Comparison of ENCODE assay signal across 12 cellular contexts in the genomic region with DNA sequence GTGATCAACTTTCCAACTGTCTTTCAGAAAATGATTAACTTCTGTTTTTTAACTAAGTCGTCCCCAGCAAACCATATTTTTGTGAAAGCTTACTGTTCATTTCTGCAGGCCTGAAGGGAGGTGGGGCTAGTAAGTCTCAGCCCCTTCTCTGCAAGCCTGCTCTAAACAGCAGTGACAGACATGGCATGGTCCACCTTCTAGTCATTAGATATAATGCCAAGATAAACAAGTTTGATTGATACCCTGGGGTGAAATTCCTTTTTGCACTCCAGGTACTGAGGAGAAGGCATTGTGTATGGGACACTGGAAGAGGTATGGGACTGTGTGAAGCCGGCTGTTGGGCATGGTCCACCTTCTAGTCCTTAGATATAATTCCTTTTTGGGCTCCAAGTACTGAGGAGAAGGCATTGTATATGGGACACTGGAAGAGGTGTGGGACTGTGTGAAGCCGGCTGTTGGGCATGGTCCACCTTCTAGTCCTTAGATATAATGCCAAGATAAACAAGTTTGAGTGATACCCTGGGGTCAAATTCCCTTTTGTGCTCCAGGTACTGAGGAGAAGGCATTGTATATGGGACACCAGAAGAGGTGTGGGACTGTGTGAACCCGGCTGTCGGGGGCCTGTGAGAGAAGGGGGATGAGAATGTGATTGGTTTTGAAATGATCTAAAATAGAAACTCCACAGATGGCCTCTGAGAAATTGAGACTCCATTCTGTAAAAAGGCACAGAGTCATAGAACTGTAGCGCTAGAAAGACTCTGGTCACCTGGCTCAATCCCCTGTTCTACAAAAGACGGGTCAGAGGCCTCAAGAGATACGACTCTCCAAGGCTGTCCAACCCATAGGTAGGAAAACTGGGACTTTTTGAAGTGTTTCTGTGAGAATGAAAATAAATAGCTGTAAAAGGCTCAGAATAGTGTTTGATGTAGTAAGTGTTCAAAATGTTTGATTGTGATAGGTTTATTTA. TPM values are rescaled to one million over a fixed set of nuclear protein-coding genes. Genes with fewer than 3 reads are reported as not detected.
DNase-seq lines count a peak whose midpoint lies in the region; ATAC-seq, FAIRE-seq and TF ChIP-seq lines count a peak whose summit lies in the region.
"Had no signal": no experiment of that assay in that cellular context is flagged by ENCODE, and none has a peak within 500 bp of the region (broad histone marks: within the 10 kb centered on the region; RNA-seq: fewer than 3 reads in every experiment).

No MANE protein-coding gene starts in this region.

- peaks cover 2% of the 10 kb centered on the region for H3K9me3 ChIP-seq in small intestine (ENCODE audit: control insufficient read depth, low read depth)

- 23 to 66% (median 39%) methylated on average over 8 of the region's 8 CpGs for WGBS in small intestine, 3 donors

- peak; percentile 85 for ATAC-seq in left colon
- ATAC-seq in HG02571 (IDR thresholded peaks at IDR 0.05; ENCODE audit: unreplicated experiment): no peak

- H3K27ac ChIP-seq in C4-2B (peak overlapping the region; percentile 94), small intestine (ENCODE audit: low read depth in 1 of 2, low read length in 1 of 2) (no peak overlapping the region)

- peaks cover 4 to 5% of the 10 kb centered on the region in 2 donors for H3K4me1 ChIP-seq in small intestine (ENCODE audit: control insufficient read depth in 2 of 2, insufficient read depth in 1 of 2, low read depth in 1 of 2, low read length in 1 of 2)

- DNase-seq in NCI-H2029 treated with DMSO at 0.1 percent for 48 hours (lab: John Stamatoyannopoulos, UW): peak; percentile 7
- peak; percentile 25 to 41 for DNase-seq in left colon
- peak; percentile 70 for DNase-seq in small intestine
- no peak for DNase-seq in OCI-M2 (lab: John Stamatoyannopoulos, UW; ENCODE audit: unreplicated experiment)
- no peak for DNase-seq in amygdala (lab: John Stamatoyannopoulos, UW)
- DNase-seq: DMS79 treated with DMSO at 0.1 percent for 48 hours, NCI-H187 treated with DMSO at 0.1 percent for 48 hours, NCI-H774 had no signal

- no peak for TF ChIP-seq CTCF in C4-2B (conservative IDR thresholded peaks at IDR 0.05)

- FAIRE-seq in small intestine (lab: Jason Lieb, UNC): no peak
- FAIRE-seq: H1 had no signal

- intact Hi-C loops in left colon (cut with DNase I, micrococcal nuclease): no loop called here

- no peaks in the 10 kb centered on the region for H3K27me3 ChIP-seq in small intestine (ENCODE audit: control insufficient read depth in 2 of 2, insufficient read depth in 2 of 2, low read length in 2 of 2)

- H3K4me3 ChIP-seq in small intestine (ENCODE audit: low read depth in 1 of 2, low read length in 2 of 2): no peak overlapping the region

- no peaks in the 10 kb centered on the region for H3K36me3 ChIP-seq in small intestine (ENCODE audit: control insufficient read depth in 2 of 2, insufficient read depth in 2 of 2, low read length in 2 of 2)

RNA-seq across cellular contexts. Expression of a gene that starts 11.4 kb away (rescaled TPM):
- not detected for total RNA-seq in left colon
- polyA plus RNA-seq in small intestine: under 1 TPM in 1 of 3 donors, not detected in 2; 0.25 TPM
- total RNA-seq: H1 had no signal
- polyA plus RNA-seq: CD14-positive monocyte, H1 had no signal

Comparison
In these comparisons a context has a peak if more than half of its experiments do, and no peak if none do; other contexts are left out.
1. DNase-seq: peak in NCI-H2029 treated with DMSO at 0.1 percent for 48 hours (single experiment), left colon (2 of 2) and small intestine (single experiment); none in OCI-M2 (single experiment) and amygdala (0 of 56).